ENCODE assay signal across 9 cellular contexts in genomic region chr7:23713285-23714235, GRCh38. TPM values are rescaled to one million over a fixed set of nuclear protein-coding genes. Genes with fewer than 3 reads are reported as not detected.
DNase-seq lines count a peak whose midpoint lies in the region; ATAC-seq and TF ChIP-seq lines count a peak whose summit lies in the region.
"Had no signal": no experiment of that assay in that cellular context is flagged by ENCODE, and none has a peak within 500 bp of the region (broad histone marks: within the 10 kb centered on the region; RNA-seq: fewer than 3 reads in every experiment).

No MANE protein-coding gene starts in this region.

- H3K4me3 ChIP-seq in skeletal muscle cell (ENCODE audit: low read depth, low read length), result no peak overlapping the region
- H3K4me3 ChIP-seq in stomach, result no peak overlapping the region

- 57 to 73% (median 67%) methylated on average over 7 of the region's 7 CpGs for WGBS in stomach, 5 donors

- peaks cover 4% of the 10 kb centered on the region for H3K27me3 Mint-ChIP-seq in activated T-cell treated with anti-CD3 and anti-CD28 coated beads, Interleukin-2, amount 50 U/mL, for 72 hours (ENCODE audit: low read depth)
- H3K27me3 Mint-ChIP-seq: central memory CD8-positive, alpha-beta T cell had no signal

- H3K27me3 ChIP-seq in stomach, result no peaks in the 10 kb centered on the region

- no peak for ATAC-seq in activated T-cell treated with anti-CD3 and anti-CD28 coated beads, Interleukin-2, amount 50 U/mL, for 72 hours (replicated peaks in 1 of 2)

- H3K4me3 Mint-ChIP-seq in activated T-cell treated with anti-CD3 and anti-CD28 coated beads, Interleukin-2, amount 50 U/mL, for 72 hours, result no peak overlapping the region
- H3K4me3 Mint-ChIP-seq: central memory CD8-positive, alpha-beta T cell had no signal

- TF ChIP-seq POLR2A in stomach (IDR thresholded peaks at IDR 0.05), result no peak

- no peaks in the 10 kb centered on the region for H3K4me1 Mint-ChIP-seq in activated T-cell treated with anti-CD3 and anti-CD28 coated beads, Interleukin-2, amount 50 U/mL, for 72 hours (ENCODE audit: low read depth)

- DNase-seq in GM04503 (ENCODE audit: low read depth) (peak; percentile 63), RKO (ENCODE audit: low spot score) (peak; percentile 87), epithelial cell of prostate (ENCODE audit: low read depth, low spot score) (peak; percentile 33), skeletal muscle cell (ENCODE audit: low read depth) (peak; percentile 54), stomach (no peak), NCI-H2029 (lab: John Stamatoyannopoulos, UW) (no peak)
- DNase-seq in activated T-cell treated with anti-CD3 and anti-CD28 coated beads, Interleukin-2, amount 50 U/mL, for 72 hours, result no peak
- DNase-seq: NCI-H1417 treated with DMSO at 0.1 percent for 48 hours had no signal

- no peaks in the 10 kb centered on the region for H3K36me3 ChIP-seq in stomach

- H3K27ac Mint-ChIP-seq in activated T-cell treated with anti-CD3 and anti-CD28 coated beads, Interleukin-2, amount 50 U/mL, for 72 hours, result no peak overlapping the region

- peaks cover 0 to 13% (median 4%) of the 10 kb centered on the region in 4 donors for H3K4me1 ChIP-seq in stomach

- no peaks in the 10 kb centered on the region for H3K9me3 Mint-ChIP-seq in activated T-cell treated with anti-CD3 and anti-CD28 coated beads, Interleukin-2, amount 50 U/mL, for 72 hours
- H3K9me3 Mint-ChIP-seq: central memory CD8-positive, alpha-beta T cell had no signal

- peak overlapping the region; percentile 48 for H3K27ac ChIP-seq in epithelial cell of prostate
- no peak overlapping the region for H3K27ac ChIP-seq in stomach

- no peaks in the 10 kb centered on the region for H3K9me3 ChIP-seq in stomach

- TF ChIP-seq EP300 in stomach (IDR thresholded peaks at IDR 0.05), result no peak

- no peaks in the 10 kb centered on the region for H3K36me3 Mint-ChIP-seq in activated T-cell treated with anti-CD3 and anti-CD28 coated beads, Interleukin-2, amount 50 U/mL, for 72 hours (ENCODE audit: insufficient read depth in 2 of 2)

- no peak for TF ChIP-seq CTCF in stomach (IDR thresholded peaks at IDR 0.05)

- intact Hi-C loops in stomach (cut with DNase I; ENCODE audit: low total_unique reads), result loop anchor here (5.0 kb wide), 1 partner anchor 141 kb away; no protein-coding TSS in a partner anchor

RNA-seq across cellular contexts. Expression of gene STK31, which starts 3.5 kb away (rescaled TPM):
- 1 to 10 TPM in 1 of 2 donors, not detected in 1; 1.3 TPM for total RNA-seq in activated T-cell treated with anti-CD3 and anti-CD28 coated beads, Interleukin-2, amount 50 U/mL, for 72 hours
- total RNA-seq in stomach, result 1 to 10 TPM in 4 of 5 donors, not detected in 1; 1.7 to 9.0 (median 3.3) TPM
- under 1 TPM in 2 of 3 donors, not detected in 1; 0.65 to 0.68 TPM for polyA plus RNA-seq in stomach

RNA-seq across cellular contexts. Expression of gene FAM221A, which starts 33.6 kb away (rescaled TPM):
- total RNA-seq in activated T-cell treated with anti-CD3 and anti-CD28 coated beads, Interleukin-2, amount 50 U/mL, for 72 hours, result 10 to 100 TPM in 1 of 2 donors, 1 to 10 TPM in 1; 8.0 to 10.1 TPM
- total RNA-seq in stomach, result 10 to 100 TPM; 15.4 to 79.9 (median 30.3) TPM
- polyA plus RNA-seq in stomach, result 10 to 100 TPM; 10.6 to 19.9 (median 10.9) TPM

Comparison
In these comparisons a context has a peak if more than half of its experiments do, and no peak if none do; other contexts are left out.
1. DNase-seq: peak in GM04503 (single experiment), RKO (single experiment), epithelial cell of prostate (single experiment) and skeletal muscle cell (single experiment); none in activated T-cell treated with anti-CD3 and anti-CD28 coated beads, Interleukin-2, amount 50 U/mL, for 72 hours (0 of 2), stomach (single experiment) and NCI-H2029 (single experiment).